In genomic region chr9:114071197-114071795, GRCh38 we compare ENCODE assay signal across 24 cellular contexts. TPM values are rescaled to one million over a fixed set of nuclear protein-coding genes. Genes with fewer than 3 reads are reported as not detected.
"Had no signal": no experiment of that assay in that cellular context is flagged by ENCODE, and none has a peak within 500 bp of the region (broad histone marks: within the 10 kb centered on the region; RNA-seq: fewer than 3 reads in every experiment).

No MANE protein-coding gene starts in this region.

- H2AFZ ChIP-seq: parathyroid adenoma had no signal

- H3K4me2 ChIP-seq: smooth muscle cell had no signal

- H3K9me3 ChIP-seq: thoracic aorta had no signal

- H3K4me3 ChIP-seq: smooth muscle cell, thoracic aorta had no signal

- H3K27ac ChIP-seq: parathyroid adenoma, thoracic aorta had no signal

- H3K4me1 ChIP-seq: parathyroid adenoma had no signal

- H3K36me3 Mint-ChIP-seq: activated naive CD4-positive, alpha-beta T cell treated with anti-CD3 and anti-CD28 coated beads, Interleukin-2, amount 50 U/mL, for 72 hours; brain; stimulated activated naive B cell treated with anti-CD40 and anti-IgM and Interleukin-4, amounts not matched to agents 10 μg/mL and 1 μg/mL and 100 μg/mL, for 72 hours; type B pancreatic cell had no signal

- FAIRE-seq: frontal cortex had no signal

- DNase-seq: activated gamma-delta T cell treated with Interleukin-2 at 50 U/mL for 16 hours; activated T-cell treated with anti-CD3 and anti-CD28 coated beads, Interleukin-2, amount 50 U/mL, for 1 hour; dermis blood vessel endothelial cell; effector CD8-positive, alpha-beta T cell; glutamatergic neuron; hippocampal formation; mesenchymal stem cell; nephron progenitor cell; stimulated activated CD4-positive, alpha-beta T cell treated with anti-CD3 and anti-CD28 coated beads, Interleukin-2, amount 100 ng/mL, for 48 hours; stimulated activated CD8-positive, alpha-beta memory T cell treated with anti-CD3 and anti-CD28 coated beads, Interleukin-4, amount 100 ng/mL, for 48 hours; stimulated activated naive B cell treated with anti-CD40 and anti-IgM and Interleukin-4, amounts not matched to agents 10 μg/mL and 1 μg/mL and 100 μg/mL, for 72 hours; T-helper 9 cell had no signal

- ATAC-seq: activated naive CD4-positive, alpha-beta T cell treated with anti-CD3 and anti-CD28 coated beads, Interleukin-2, amount 50 U/mL, for 72 hours; stimulated activated naive B cell treated with anti-CD40 and anti-IgM and Interleukin-4, amounts not matched to agents 10 μg/mL and 1 μg/mL and 100 μg/mL, for 72 hours had no signal

- H3K79me2 ChIP-seq: parathyroid adenoma had no signal

- H3K4me1 Mint-ChIP-seq: brain; nephron progenitor cell; stimulated activated naive B cell treated with anti-CD40 and anti-IgM and Interleukin-4, amounts not matched to agents 10 μg/mL and 1 μg/mL and 100 μg/mL, for 72 hours had no signal

- H3K27ac Mint-ChIP-seq: activated naive CD4-positive, alpha-beta T cell treated with anti-CD3 and anti-CD28 coated beads, Interleukin-2, amount 50 U/mL, for 72 hours; brain; nephron progenitor cell; stimulated activated naive B cell treated with anti-CD40 and anti-IgM and Interleukin-4, amounts not matched to agents 10 μg/mL and 1 μg/mL and 100 μg/mL, for 72 hours; type B pancreatic cell had no signal

- H3K9ac ChIP-seq: parathyroid adenoma had no signal

- H3K36me3 ChIP-seq: thoracic aorta had no signal

- H3K4me3 Mint-ChIP-seq: brain; nephron progenitor cell; stimulated activated naive B cell treated with anti-CD40 and anti-IgM and Interleukin-4, amounts not matched to agents 10 μg/mL and 1 μg/mL and 100 μg/mL, for 72 hours; type B pancreatic cell had no signal

- H3K9me3 Mint-ChIP-seq: activated naive CD4-positive, alpha-beta T cell treated with anti-CD3 and anti-CD28 coated beads, Interleukin-2, amount 50 U/mL, for 72 hours; brain; nephron progenitor cell; type B pancreatic cell had no signal

RNA-seq across cellular contexts. Expression of gene AMBP, which starts 6.8 kb away (rescaled TPM):
- total RNA-seq: activated naive CD4-positive, alpha-beta T cell treated with anti-CD3 and anti-CD28 coated beads, Interleukin-2, amount 50 U/mL, for 72 hours; aorta; mononuclear cell; sciatic nerve; smooth muscle cell; T-helper 1 cell treated with Interleukin-12 subunit alpha and Interleukin-12 subunit beta and Interleukin-4 antibody, amounts not matched to agents 30 ng/mL and 1 ng/mL, for 36 hours; thoracic aorta had no signal

RNA-seq across cellular contexts. Expression of gene KIF12, which starts 27.8 kb away (rescaled TPM):
- total RNA-seq: activated naive CD4-positive, alpha-beta T cell treated with anti-CD3 and anti-CD28 coated beads, Interleukin-2, amount 50 U/mL, for 72 hours; aorta; mononuclear cell; myocyte; smooth muscle cell; T-helper 1 cell treated with Interleukin-12 subunit alpha and Interleukin-12 subunit beta and Interleukin-4 antibody, amounts not matched to agents 30 ng/mL and 1 ng/mL, for 36 hours; thoracic aorta had no signal
- polyA plus RNA-seq: smooth muscle cell had no signal
